8 cellular contexts compared by ENCODE assay signal in genomic region chr2:239882335-239882734, GRCh38.
DNase-seq lines count a peak whose midpoint lies in the region; ATAC-seq and TF ChIP-seq lines count a peak whose summit lies in the region.

No MANE protein-coding gene starts in this region.

- no peak overlapping the region for H3K18ac ChIP-seq in mesendoderm (ENCODE audit: low read length)

- no peak overlapping the region for H3K27ac ChIP-seq in mesendoderm (ENCODE audit: low read depth, low read length)

- intact Hi-C loops in Calu3 (cut with micrococcal nuclease; ENCODE audit: unreplicated experiment) = loop anchor here (10.0 kb wide), 1 partner anchor 848 kb away; no protein-coding TSS in a partner anchor

- no peak overlapping the region for H2AK5ac ChIP-seq in mesendoderm (ENCODE audit: low read length)

- no peaks in the 10 kb centered on the region for H3K4me1 ChIP-seq in mesendoderm (ENCODE audit: control insufficient read depth, low read depth, low read length)

- H3K4me1 Mint-ChIP-seq in Calu3 (ENCODE audit: low read depth, unreplicated experiment) = no peaks in the 10 kb centered on the region
- no peaks in the 10 kb centered on the region for H3K4me1 Mint-ChIP-seq in stimulated activated effector memory CD8-positive, alpha-beta T cell treated with anti-CD3 and anti-CD28 coated beads, Interleukin-12 subunit alpha, Interleukin-12 subunit beta, amount 100 ng/mL, for 72 hours

- H3K9ac ChIP-seq in mesendoderm (ENCODE audit: low read length) = no peak overlapping the region

- H3K27me3 Mint-ChIP-seq in Calu3 (ENCODE audit: unreplicated experiment) = peaks cover 39% of the 10 kb centered on the region

- no peak overlapping the region for H3K23ac ChIP-seq in mesendoderm (ENCODE audit: low read length)

- no peak overlapping the region for H3K4me3 Mint-ChIP-seq in Calu3 (ENCODE audit: low read depth, unreplicated experiment)
- no peak overlapping the region for H3K4me3 Mint-ChIP-seq in stimulated activated effector memory CD8-positive, alpha-beta T cell treated with anti-CD3 and anti-CD28 coated beads, Interleukin-12 subunit alpha, Interleukin-12 subunit beta, amount 100 ng/mL, for 72 hours

- H3K9me3 Mint-ChIP-seq in Calu3 (ENCODE audit: low read depth, unreplicated experiment) = peaks cover 9% of the 10 kb centered on the region
- peaks cover 21% of the 10 kb centered on the region for H3K9me3 Mint-ChIP-seq in stimulated activated effector memory CD8-positive, alpha-beta T cell treated with anti-CD3 and anti-CD28 coated beads, Interleukin-12 subunit alpha, Interleukin-12 subunit beta, amount 100 ng/mL, for 72 hours

- H3K4ac ChIP-seq in mesendoderm (ENCODE audit: low read depth, low read length) = no peak overlapping the region

- peak; percentile 55 for ATAC-seq in stimulated activated effector memory CD8-positive, alpha-beta T cell treated with anti-CD3 and anti-CD28 coated beads, Interleukin-12 subunit alpha, Interleukin-12 subunit beta, amount 100 ng/mL, for 72 hours
- ATAC-seq in GM18858 (IDR thresholded peaks at IDR 0.05; ENCODE audit: unreplicated experiment) (no peak), HG03460 (IDR thresholded peaks at IDR 0.05; ENCODE audit: unreplicated experiment) (no peak)

- no peaks in the 10 kb centered on the region for H3K36me3 Mint-ChIP-seq in Calu3 (ENCODE audit: insufficient read depth, unreplicated experiment)
- no peaks in the 10 kb centered on the region for H3K36me3 Mint-ChIP-seq in stimulated activated effector memory CD8-positive, alpha-beta T cell treated with anti-CD3 and anti-CD28 coated beads, Interleukin-12 subunit alpha, Interleukin-12 subunit beta, amount 100 ng/mL, for 72 hours

- WGBS in mesendoderm (ENCODE audit: extremely low coverage, insufficient coverage, low lambda C conversion rate) = no CpG with 5 or more reads among the region's 5 CpGs

- H2BK5ac ChIP-seq in mesendoderm (ENCODE audit: low read length) = no peak overlapping the region

- BruUV-seq in Calu3 (replicated peaks; lab: Mats Ljungman, UMichigan) = no TSS peak

- H3K4me2 ChIP-seq in mesendoderm (ENCODE audit: low read length) = no peak overlapping the region

- no peaks in the 10 kb centered on the region for H3K79me1 ChIP-seq in mesendoderm (ENCODE audit: low read length)

- no peaks in the 10 kb centered on the region for H3K27me3 ChIP-seq in mesendoderm (ENCODE audit: insufficient read depth, low read length, poor library complexity)

- no peak overlapping the region for H2BK15ac ChIP-seq in mesendoderm (replicated peaks; ENCODE audit: low read depth)

- CTCF ChIA-PET in Calu3 (lab: Charles Lee) = interaction anchor here (0.8 kb wide), 1 partner anchor 613 kb away, joined by 3 read pairs; no protein-coding TSS in a partner anchor

- TF ChIP-seq CTCF in Calu3 (IDR thresholded peaks at IDR 0.05; ENCODE audit: unreplicated experiment) (peak; percentile 64), LNCAP (IDR thresholded peaks at IDR 0.05) (peak; percentile 65)

- H3K36me3 ChIP-seq in mesendoderm (ENCODE audit: control insufficient read depth, insufficient read depth, low read length) = no peaks in the 10 kb centered on the region

- no peak overlapping the region for H3K4me3 ChIP-seq in mesendoderm (ENCODE audit: low read length)

- H3K56ac ChIP-seq in mesendoderm (ENCODE audit: low read length) = no peak overlapping the region

- no peak overlapping the region for H2BK120ac ChIP-seq in mesendoderm (ENCODE audit: low read depth, low read length)

- H3K79me2 ChIP-seq in mesendoderm (ENCODE audit: control insufficient read depth, insufficient read depth, low read length) = no peaks in the 10 kb centered on the region

- peak; percentile 67 for DNase-seq in Calu3
- peak; percentile 71 for DNase-seq in activated CD4-positive, alpha-beta T cell treated with anti-CD3 and anti-CD28 coated beads for 48 hours
- peak; percentile 83 for DNase-seq in dermis blood vessel endothelial cell
- DNase-seq in mesendoderm = peak; percentile 70
- DNase-seq in stimulated activated effector memory CD8-positive, alpha-beta T cell treated with anti-CD3 and anti-CD28 coated beads, Interleukin-12 subunit alpha, Interleukin-12 subunit beta, amount 100 ng/mL, for 72 hours (ENCODE audit: low spot score in 2 of 2) = peak; percentile 35 to 71

- no peak overlapping the region for H3K27ac Mint-ChIP-seq in Calu3 (ENCODE audit: unreplicated experiment)
- H3K27ac Mint-ChIP-seq in stimulated activated effector memory CD8-positive, alpha-beta T cell treated with anti-CD3 and anti-CD28 coated beads, Interleukin-12 subunit alpha, Interleukin-12 subunit beta, amount 100 ng/mL, for 72 hours = no peak overlapping the region

- H4K8ac ChIP-seq in mesendoderm (ENCODE audit: low read depth, low read length) = no peak overlapping the region

- H4K5ac ChIP-seq in mesendoderm (ENCODE audit: low read length) = no peak overlapping the region
